Comparison of ENCODE assay signal across 18 cellular contexts in genomic region chr9:21991039-21991959, GRCh38. TPM values are rescaled to one million over a fixed set of nuclear protein-coding genes. Genes with fewer than 3 reads are reported as not detected.
DNase-seq lines count a peak whose midpoint lies in the region; FAIRE-seq and TF ChIP-seq lines count a peak whose summit lies in the region.
"Had no signal": no experiment of that assay in that cellular context is flagged by ENCODE, and none has a peak within 500 bp of the region (broad histone marks: within the 10 kb centered on the region; RNA-seq: fewer than 3 reads in every experiment).

No MANE protein-coding gene starts in this region.

- TF ChIP-seq EP300 in ovary (IDR thresholded peaks at IDR 0.05): no peak
- no peak for TF ChIP-seq EP300 in sigmoid colon (IDR thresholded peaks at IDR 0.05)

- WGBS in ovary, 3 donors: 86 to 95% (median 90%) methylated on average over 5 of the region's 5 CpGs
- 64 to 67% methylated on average over 2 to 5 of the region's 5 CpGs for WGBS in endodermal cell (ENCODE audit: insufficient coverage in 1 of 2, insufficient read length in 1 of 2), 2 experiments
- 71 to 83% methylated on average over 5 of the region's 5 CpGs for WGBS in sigmoid colon, 2 donors

- H3K27me3 Mint-ChIP-seq in endodermal cell (ENCODE audit: insufficient read depth): peaks cover 91% of the 10 kb centered on the region

- H3K36me3 ChIP-seq in endocrine pancreas (ENCODE audit: control insufficient read depth, insufficient read depth, low read length) (no peaks in the 10 kb centered on the region), ovary (no peaks in the 10 kb centered on the region), endodermal cell (ENCODE audit: control insufficient read depth, insufficient read depth, low read length) (no peaks in the 10 kb centered on the region), sigmoid colon (no peaks in the 10 kb centered on the region)
- H3K36me3 ChIP-seq: brain microvascular endothelial cell, lower lobe of right lung, transverse colon had no signal

- H3K4me1 ChIP-seq in endocrine pancreas (ENCODE audit: control insufficient read depth, insufficient read depth, low read length) (peaks cover 6% of the 10 kb centered on the region), ovary (ENCODE audit: insufficient read depth) (peaks cover 3% of the 10 kb centered on the region), endodermal cell (ENCODE audit: control insufficient read depth, insufficient read depth, low read length) (no peaks in the 10 kb centered on the region), sigmoid colon (peaks cover 0 to 25% (median 10%) of the 10 kb centered on the region in 4 donors)

- peak; percentile 84 for FAIRE-seq in GM19239 (lab: Jason Lieb, UNC)

- H3K4me3 ChIP-seq in endocrine pancreas (ENCODE audit: control insufficient read depth, insufficient read depth, low read length): peak overlapping the region; percentile 15
- no peak overlapping the region for H3K4me3 ChIP-seq in ovary
- no peak overlapping the region for H3K4me3 ChIP-seq in endodermal cell (ENCODE audit: low read length)
- H3K4me3 ChIP-seq in sigmoid colon: no peak overlapping the region
- H3K4me3 ChIP-seq: lower lobe of right lung, transverse colon had no signal

- H3K9ac ChIP-seq in endocrine pancreas (ENCODE audit: control insufficient read depth, insufficient read depth, low read length) (no peak overlapping the region), endodermal cell (ENCODE audit: extremely low read depth, low read length, poor library complexity, severe bottlenecking) (no peak overlapping the region)
- H3K9ac ChIP-seq: SK-N-SH had no signal

- intact Hi-C loops in ovary (cut with DNase I) (no loop called here), sigmoid colon (cut with DNase I) (no loop called here)

- no peaks in the 10 kb centered on the region for H3K36me3 Mint-ChIP-seq in endodermal cell (ENCODE audit: low read depth)

- TF ChIP-seq POLR2A in ovary (IDR thresholded peaks at IDR 0.05) (no peak), sigmoid colon (IDR thresholded peaks at IDR 0.05) (no peak)

- H3K27me3 ChIP-seq in endocrine pancreas (ENCODE audit: control insufficient read depth, insufficient read depth, low read length) (peaks cover 3% of the 10 kb centered on the region), ovary (no peaks in the 10 kb centered on the region), endodermal cell (ENCODE audit: control insufficient read depth, insufficient read depth, low read length, poor library complexity, severe bottlenecking) (peaks cover 96% of the 10 kb centered on the region), sigmoid colon (peaks cover 23 to 97% (median 56%) of the 10 kb centered on the region in 3 donors)
- H3K27me3 ChIP-seq: brain microvascular endothelial cell had no signal

- no peak overlapping the region for H3K27ac Mint-ChIP-seq in endodermal cell
- H3K27ac Mint-ChIP-seq: nephron had no signal

- peaks cover 17% of the 10 kb centered on the region for H3K4me1 Mint-ChIP-seq in endodermal cell

- no peaks in the 10 kb centered on the region for H3K9me3 Mint-ChIP-seq in endodermal cell
- H3K9me3 Mint-ChIP-seq: nephron had no signal

- no peak overlapping the region for H3K27ac ChIP-seq in ovary
- no peak overlapping the region for H3K27ac ChIP-seq in endodermal cell (ENCODE audit: low read depth, low read length)
- no peak overlapping the region for H3K27ac ChIP-seq in sigmoid colon
- H3K27ac ChIP-seq: C4-2B, lower lobe of right lung, transverse colon, VCaP had no signal

- DNase-seq in COR-L47 (lab: John Stamatoyannopoulos, UW) (peak; percentile 15), GM19239 (ENCODE audit: insufficient read length, low spot score) (no peak), NCI-H774 (lab: John Stamatoyannopoulos, UW) (peak; percentile 36), amniotic stem cell (lab: John Stamatoyannopoulos, UW) (no peak), ovary (no peak), endodermal cell (no peak), sigmoid colon (no peak)
- DNase-seq: activated gamma-delta T cell; brain microvascular endothelial cell; lower lobe of right lung; NCI-H1436; SK-N-SH; stimulated activated CD4-positive, alpha-beta T cell treated with anti-CD3 and anti-CD28 coated beads, Interleukin-4, amount 100 ng/mL, for 4 hours; transverse colon had no signal

- H3K9me3 ChIP-seq in endocrine pancreas (ENCODE audit: control insufficient read depth, low read length) (no peaks in the 10 kb centered on the region), ovary (no peaks in the 10 kb centered on the region), endodermal cell (ENCODE audit: control insufficient read depth, low read length) (no peaks in the 10 kb centered on the region), sigmoid colon (no peaks in the 10 kb centered on the region)
- H3K9me3 ChIP-seq: lower lobe of right lung, SK-N-SH, transverse colon had no signal

- no peak overlapping the region for H3K4me3 Mint-ChIP-seq in endodermal cell
- H3K4me3 Mint-ChIP-seq: nephron had no signal

- no peak for TF ChIP-seq CTCF in ovary (IDR thresholded peaks at IDR 0.05)
- no peak for TF ChIP-seq CTCF in endodermal cell (conservative IDR thresholded peaks at IDR 0.05)
- TF ChIP-seq CTCF in sigmoid colon (IDR thresholded peaks at IDR 0.05): no peak

RNA-seq across cellular contexts. Expression of gene CDKN2A, which starts 2.9 kb away (rescaled TPM):
- total RNA-seq in ovary: 1 to 10 TPM in 3 of 7 donors, under 1 TPM in 4; 0.20 to 7.6 (median 0.82) TPM
- polyA plus RNA-seq in ovary: 1 to 10 TPM; 1.0 to 1.3 TPM
- 1 to 10 TPM; 1.9 to 6.7 TPM for total RNA-seq in endodermal cell
- polyA plus RNA-seq in endodermal cell (2013, experiment 1 of 2): 2.1 TPM
- polyA plus RNA-seq in endodermal cell (2013, experiment 2 of 2): 3.9 TPM
- 1 to 10 TPM; 1.4 to 6.1 (median 3.5) TPM for total RNA-seq in sigmoid colon
- 1 to 10 TPM; 1.7 to 2.5 (median 2.4) TPM for polyA plus RNA-seq in sigmoid colon

RNA-seq across cellular contexts. Expression of gene CDKN2B-AS1, which starts 3.3 kb away (rescaled TPM):
- total RNA-seq in ovary: 1 to 10 TPM in 3 of 7 donors, under 1 TPM in 3, not detected in 1; 0.51 to 2.1 (median 0.82) TPM
- under 1 TPM; 0.06 to 0.32 TPM for polyA plus RNA-seq in ovary
- not detected for total RNA-seq in endodermal cell
- polyA plus RNA-seq in endodermal cell (2013, experiment 1 of 2): 0.61 TPM
- 0.37 TPM for polyA plus RNA-seq in endodermal cell (2013, experiment 2 of 2)
- 1 to 10 TPM in 2 of 4 donors, under 1 TPM in 2; 0.49 to 2.0 (median 1.0) TPM for total RNA-seq in sigmoid colon
- 100 to 1,000 TPM in 2 of 3 donors, 10 to 100 TPM in 1; 31.1 to 264 (median 250) TPM for polyA plus RNA-seq in sigmoid colon

RNA-seq across cellular contexts. Expression of gene CDKN2B, which starts 17.8 kb away (rescaled TPM):
- total RNA-seq in ovary: 1 to 10 TPM; 1.0 to 5.3 (median 1.7) TPM
- 1 to 10 TPM in 1 of 2 donors, under 1 TPM in 1; 0.63 to 5.7 TPM for polyA plus RNA-seq in ovary
- 10 to 100 TPM in 1 of 2 donors, 1 to 10 TPM in 1; 4.5 to 11.4 TPM for total RNA-seq in endodermal cell
- 2.3 TPM for polyA plus RNA-seq in endodermal cell (2013, experiment 1 of 2)
- 4.1 TPM for polyA plus RNA-seq in endodermal cell (2013, experiment 2 of 2)
- 1 to 10 TPM; 3.0 to 6.1 (median 4.5) TPM for total RNA-seq in sigmoid colon
- 100 to 1,000 TPM in 1 of 3 donors, 10 to 100 TPM in 2; 33.7 to 124 (median 84.1) TPM for polyA plus RNA-seq in sigmoid colon

Comparison
In these comparisons a context has a peak if more than half of its experiments do, and no peak if none do; other contexts are left out.
1. DNase-seq: peak in COR-L47 (single experiment) and NCI-H774 (single experiment); none in GM19239 (single experiment), amniotic stem cell (single experiment), ovary (0 of 5), endodermal cell (single experiment) and sigmoid colon (single experiment).